Comparison of ENCODE assay signal across 30 cellular contexts in the genomic region with DNA sequence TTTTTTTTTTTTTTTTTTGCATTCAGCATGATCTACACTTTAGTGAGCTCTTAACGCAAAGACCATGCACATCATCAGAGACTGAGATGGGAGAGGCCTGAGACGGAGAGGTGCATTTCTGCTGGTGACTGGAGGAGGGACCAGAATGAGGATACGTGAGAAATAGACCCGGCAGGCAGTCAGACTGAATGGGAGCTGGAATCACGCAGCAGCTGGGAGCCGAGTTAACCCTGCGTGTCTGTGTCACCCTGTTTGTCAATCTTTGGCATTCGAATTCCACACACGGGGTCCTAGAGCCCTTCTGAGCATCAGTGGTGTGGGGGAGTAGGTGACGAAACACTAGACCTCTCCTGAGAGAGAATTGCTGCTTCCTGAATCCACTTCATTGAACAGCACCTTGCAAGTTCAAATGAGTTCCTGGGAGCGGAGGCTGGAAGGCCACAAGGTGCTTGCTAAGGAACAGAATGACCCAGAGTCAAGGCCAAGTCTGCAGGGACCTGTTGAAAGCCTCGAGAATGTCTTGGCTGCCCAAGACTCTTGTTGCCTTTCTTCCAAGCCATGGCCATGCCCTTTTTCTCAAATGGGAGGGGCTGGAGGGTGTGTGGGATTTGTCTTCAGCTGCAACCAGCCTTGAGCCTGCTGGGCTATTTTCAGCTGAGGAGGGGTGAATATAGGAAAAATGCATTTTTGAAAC.
A peak's percentile ranks its signal among the peaks of the same experiment; 100 is the strongest.
DNase-seq lines count a peak whose midpoint lies in the region; ATAC-seq, FAIRE-seq and TF ChIP-seq lines count a peak whose summit lies in the region.
"Had no signal": no experiment of that assay in that cellular context is flagged by ENCODE, and none has a peak within 500 bp of the region (broad histone marks: within the 10 kb centered on the region; RNA-seq: fewer than 3 reads in every experiment).

No MANE protein-coding gene starts in this region.

- H3K56ac ChIP-seq in H1 (replicated peaks; ENCODE audit: insufficient read length, low read depth, low read length): no peak overlapping the region

- CTCF ChIA-PET in H1 (lab: Charles Lee; ENCODE audit: partially characterized antibody) (interaction anchor here (1.1 to 7.6 kb wide), 4 partner anchors 38 to 228 kb away, joined by 3 to 91 read pairs (median 6); no protein-coding TSS in a partner anchor), mammary epithelial cell (lab: Charles Lee; ENCODE audit: low non-redundant PET) (no interaction called here)

- H3K9ac ChIP-seq in H1 (replicated peaks in 1 of 4; ENCODE audit: extremely low read depth in 1 of 4, low read depth in 3 of 4, low read length in 3 of 4) (no peak overlapping the region), mammary epithelial cell (ENCODE audit: insufficient read depth, low read length) (no peak overlapping the region)

- peak; percentile 0 for ATAC-seq in GM18519 (IDR thresholded peaks at IDR 0.05; ENCODE audit: low FRiP score, unreplicated experiment)
- peak; percentile 1 for ATAC-seq in GM21619 (IDR thresholded peaks at IDR 0.05; ENCODE audit: unreplicated experiment)
- peak; percentile 7 for ATAC-seq in HG03135 (IDR thresholded peaks at IDR 0.05; ENCODE audit: unreplicated experiment)
- no peak for ATAC-seq in heart left ventricle
- no peak for ATAC-seq in GM21526 (IDR thresholded peaks at IDR 0.05; ENCODE audit: low FRiP score, unreplicated experiment)
- ATAC-seq: activated naive CD8-positive, alpha-beta T cell treated with anti-CD3 and anti-CD28 coated beads, Interleukin-2, amount 50 U/mL, for 24 hours; body of pancreas; esophagus mucosa; mucosa of descending colon; Right ventricle myocardium inferior had no signal

- no peak for FAIRE-seq in H1 (lab: Jason Lieb, UNC)
- FAIRE-seq: urothelium cell line had no signal

- no peak overlapping the region for H3K4me2 ChIP-seq in H1 (ENCODE audit: insufficient read depth in 1 of 2, low read depth in 2 of 2, low read length in 2 of 2)
- no peak overlapping the region for H3K4me2 ChIP-seq in mammary epithelial cell (ENCODE audit: insufficient read depth, low read depth, low read length)

- no peak overlapping the region for H4K5ac ChIP-seq in H1 (ENCODE audit: insufficient read length, low read depth, low read length)

- H3K4me1 ChIP-seq in H1 (replicated peaks in 1 of 4; ENCODE audit: control insufficient read depth in 3 of 4, insufficient read depth in 4 of 4, low read length in 3 of 4) (peaks cover 10 to 18% (median 13%) of the 10 kb centered on the region in 4 experiments), heart left ventricle (peaks cover 0 to 17% (median 8%) of the 10 kb centered on the region in 12 donors), mammary epithelial cell (ENCODE audit: insufficient read depth, low read length) (no peaks in the 10 kb centered on the region)
- H3K4me1 ChIP-seq: body of pancreas, prostate gland had no signal

- no peak overlapping the region for H2AFZ ChIP-seq in H1 (ENCODE audit: low read length)
- H2AFZ ChIP-seq in mammary epithelial cell (ENCODE audit: low read depth, low read length): no peak overlapping the region

- H3K36me3 ChIP-seq in H1 (ENCODE audit: control insufficient read depth in 2 of 4, insufficient read depth in 4 of 4, low read length in 3 of 4) (no peaks in the 10 kb centered on the region), heart left ventricle (no peaks in the 10 kb centered on the region), mammary epithelial cell (ENCODE audit: insufficient read depth, low read length) (no peaks in the 10 kb centered on the region)
- H3K36me3 ChIP-seq: prostate gland had no signal

- intact Hi-C loops in heart left ventricle (cut with DNase I): loop anchor here in 1 of 10 donors (10.0 kb wide), 1 partner anchor 225 kb away; no protein-coding TSS in a partner anchor
- intact Hi-C loops in mammary epithelial cell (cut with micrococcal nuclease): no loop called here

- no peak overlapping the region for H4K91ac ChIP-seq in H1 (replicated peaks; ENCODE audit: insufficient read length, low read length)

- TF ChIP-seq CTCF in H1 (IDR thresholded peaks at IDR 0.05; ENCODE audit: control extremely low read depth in 1 of 3, insufficient read depth in 1 of 3, low read depth in 1 of 3, low read length in 3 of 3) (no peak), heart left ventricle (IDR thresholded peaks at IDR 0.05) (no peak), mammary epithelial cell (conservative IDR thresholded peaks at IDR 0.05 in 1 of 2, IDR thresholded peaks at IDR 0.05 in 1 of 2; ENCODE audit: extremely low read depth in 1 of 2, insufficient read depth in 1 of 2, low read depth in 1 of 2, low read length in 2 of 2) (no peak)

- H3K23ac ChIP-seq in H1 (ENCODE audit: insufficient read length): no peak overlapping the region

- no peak overlapping the region for H3K14ac ChIP-seq in H1 (ENCODE audit: insufficient read length)

- BruUV-seq in mammary epithelial cell (replicated peaks; lab: Mats Ljungman, UMichigan): no TSS peak

- no peak for TF ChIP-seq EP300 in H1 (IDR thresholded peaks at IDR 0.05; ENCODE audit: borderline replicate concordance in 1 of 2, low read depth in 2 of 2, low read length in 2 of 2)

- H2AK5ac ChIP-seq in H1 (ENCODE audit: low read depth, low read length): no peak overlapping the region

- no peaks in the 10 kb centered on the region for H3K79me2 ChIP-seq in H1 (ENCODE audit: control insufficient read depth in 1 of 2, insufficient read depth in 2 of 2, low read length in 2 of 2)
- no peaks in the 10 kb centered on the region for H3K79me2 ChIP-seq in mammary epithelial cell (ENCODE audit: insufficient read depth, low read length)

- no peak overlapping the region for H3K4ac ChIP-seq in H1 (replicated peaks; ENCODE audit: insufficient read length, low read depth, low read length)

- TF ChIP-seq POLR2A in H1 (IDR thresholded peaks at IDR 0.05; ENCODE audit: control extremely low read depth in 1 of 2, low read depth in 2 of 2, low read length in 2 of 2): no peak
- TF ChIP-seq POLR2A in heart left ventricle (IDR thresholded peaks at IDR 0.05): no peak

- no peaks in the 10 kb centered on the region for H3K23me2 ChIP-seq in H1 (ENCODE audit: low read depth, low read length)

- no peaks in the 10 kb centered on the region for H4K20me1 ChIP-seq in H1 (replicated peaks in 1 of 2; ENCODE audit: control insufficient read depth in 1 of 2, insufficient read depth in 2 of 2, low read length in 2 of 2)
- no peaks in the 10 kb centered on the region for H4K20me1 ChIP-seq in mammary epithelial cell (ENCODE audit: insufficient read depth, low read length)

- no peak overlapping the region for H2BK5ac ChIP-seq in H1 (ENCODE audit: low read depth, low read length)

- POLR2A ChIA-PET in H1 (lab: Charles Lee; ENCODE audit: partially characterized antibody): no interaction called here

- peaks cover 0 to 2% (median 0%) of the 10 kb centered on the region in 4 experiments; a peak in 1 of 7 replicates for H3K27me3 ChIP-seq in H1 (replicated peaks in 1 of 4; ENCODE audit: control insufficient read depth in 3 of 4, extremely low read depth in 1 of 4, insufficient read depth in 3 of 4, low read length in 3 of 4)
- no peaks in the 10 kb centered on the region for H3K27me3 ChIP-seq in heart left ventricle
- no peaks in the 10 kb centered on the region for H3K27me3 ChIP-seq in mammary epithelial cell (ENCODE audit: insufficient read depth, low read length)
- H3K27me3 ChIP-seq: body of pancreas had no signal

- peak overlapping the region; percentile 72; the same call in 1 of the 2 replicates for H4K8ac ChIP-seq in H1 (ENCODE audit: extremely low read depth, insufficient read depth, low read length)

- no peak overlapping the region for H3K27ac ChIP-seq in H1 (ENCODE audit: low read depth, low read length)
- H3K27ac ChIP-seq in heart left ventricle: no peak overlapping the region
- H3K27ac ChIP-seq in mammary epithelial cell (ENCODE audit: insufficient read depth, low read depth, low read length): no peak overlapping the region
- H3K27ac ChIP-seq: body of pancreas, prostate gland, skin epidermis had no signal

- H3K4me3 ChIP-seq in H1 (ENCODE audit: extremely low read depth in 1 of 4, insufficient read depth in 2 of 4, low read depth in 3 of 4, low read length in 4 of 4) (no peak overlapping the region), heart left ventricle (no peak overlapping the region), mammary epithelial cell (replicated peaks in 1 of 3; ENCODE audit: insufficient read depth in 1 of 3, low read depth in 2 of 3, low read length in 3 of 3) (no peak overlapping the region)
- H3K4me3 ChIP-seq: body of pancreas, mucosa of descending colon, prostate gland, skin epidermis had no signal

- H2BK15ac ChIP-seq in H1 (ENCODE audit: low read length): 0 out of 2 replicates have a peak overlapping the region, but pooled peaks have one; percentile 67

- H3K79me1 ChIP-seq in H1 (ENCODE audit: low read depth, low read length): no peaks in the 10 kb centered on the region

- no peak overlapping the region for H2BK120ac ChIP-seq in H1 (replicated peaks; ENCODE audit: low read depth, low read length)

- 86% methylated on average over 11 of the region's 12 CpGs; no CpG with 5 or more reads in 1 of the 2 experiments for WGBS in H1 (ENCODE audit: extremely low coverage in 1 of 2, insufficient coverage in 1 of 2, insufficient read length in 1 of 2, insufficient replicate concordance in 2 of 2, low coverage in 1 of 2, low lambda C conversion rate in 2 of 2, missing lambda C conversion rate in 1 of 2), 2 experiments
- WGBS in heart left ventricle, 4 donors: 75 to 86% (median 83%) methylated on average over 12 of the region's 12 CpGs
- 98% methylated on average over 12 of the region's 12 CpGs for WGBS in mammary epithelial cell (ENCODE audit: low coverage, missing lambda C conversion rate)

- DNase-seq in H1 (ENCODE audit: low read depth in 1 of 2, low spot score in 2 of 2): no peak
- no peak for DNase-seq in heart left ventricle
- no peak for DNase-seq in dermis blood vessel endothelial cell
- DNase-seq in mammary epithelial cell: no peak
- DNase-seq: activated B cell treated with CpG ODN at 0.5 μM for 24 hours; activated CD8-positive, alpha-beta T cell treated with anti-CD3 and anti-CD28 coated beads for 36 hours; activated gamma-delta T cell; activated naive CD8-positive, alpha-beta T cell treated with anti-CD3 and anti-CD28 coated beads, Interleukin-2, amount 50 U/mL, for 24 hours; activated T-cell treated with anti-CD3 and anti-CD28 coated beads for 4 hours; body of pancreas; C1 segment of cervical spinal cord; effector memory CD4-positive, alpha-beta T cell; foreskin melanocyte; islet precursor cell; mucosa of descending colon; NCI-H1092 treated with DMSO at 0.1 percent for 48 hours; NCI-H2029; NCI-H2227 treated with DMSO at 0.1 percent for 48 hours; OCI-M1; stimulated activated CD4-positive, alpha-beta T cell treated with anti-CD3 and anti-CD28 coated beads, Interleukin-1b, Interleukin-23, amount 100 ng/mL, for 48 hours; T-helper 9 cell had no signal

- 0 out of 2 replicates have a peak overlapping the region, but pooled peaks have one; percentile 17 for H2BK20ac ChIP-seq in H1 (ENCODE audit: low read length)

- H2BK12ac ChIP-seq in H1 (ENCODE audit: low read depth, low read length): no peak overlapping the region

- no peak for TF ChIP-seq RAD21 in H1 (IDR thresholded peaks at IDR 0.05 in 1 of 2, conservative IDR thresholded peaks at IDR 0.05 in 1 of 2; ENCODE audit: low read depth in 2 of 2, low read length in 2 of 2)

- in situ Hi-C loops in mammary epithelial cell (cut with MboI; ENCODE audit: low sequenced_read_pairs in 2 of 2): no loop called here

- dilution Hi-C loops in mammary epithelial cell (cut with HindIII; ENCODE audit: low sequenced_read_pairs): no loop called here

- H3K9me3 ChIP-seq in H1 (ENCODE audit: insufficient read depth in 2 of 2, low read depth in 1 of 2, low read length in 1 of 2): no peaks in the 10 kb centered on the region
- H3K9me3 ChIP-seq in heart left ventricle: no peaks in the 10 kb centered on the region
- no peaks in the 10 kb centered on the region for H3K9me3 ChIP-seq in mammary epithelial cell (replicated peaks; ENCODE audit: insufficient read depth, low read length)
- H3K9me3 ChIP-seq: body of pancreas, mucosa of descending colon, prostate gland had no signal

- H3K18ac ChIP-seq in H1 (ENCODE audit: extremely low read depth, low read length): peak overlapping the region; percentile 24; the same call in 1 of the 2 replicates

Comparison
In these comparisons a context has a peak if more than half of its experiments do, and no peak if none do; other contexts are left out.
1. ATAC-seq: peak in GM18519 (single experiment), GM21619 (single experiment) and HG03135 (single experiment); none in heart left ventricle (0 of 4) and GM21526 (single experiment).